In genomic region chr16:30585400-30586191, GRCh38 we compare ENCODE assay signal across 8 cellular contexts. TPM values are rescaled to one million over a fixed set of nuclear protein-coding genes. Genes with fewer than 3 reads are reported as not detected.
DNase-seq lines count a peak whose midpoint lies in the region; TF ChIP-seq lines count a peak whose summit lies in the region.

TSS of gene ZNF785 (minus strand) at chr16:30585697. CDS start at chr16:30585611, 86 bp downstream.

- intact Hi-C loops in cardiac septum (cut with DNase I), result loop anchor here (1.0 to 2.0 kb wide), 3 partner anchors 13 to 51 kb away; partner anchors contain the start of gene ZNF747

- H3K79me2 ChIP-seq in parathyroid adenoma, result peaks cover 11% of the 10 kb centered on the region

- DNase-seq in GM04503 (ENCODE audit: low read depth) (peak; percentile 98), HFF-Myc (ENCODE audit: extremely low read depth, low read depth) (peak; percentile 95), NCI-H1105 (lab: John Stamatoyannopoulos, UW) (peak; percentile 97), SW480 (ENCODE audit: low spot score) (peak; percentile 98), cardiac septum (ENCODE audit: low spot score) (peak; percentile 98), tibial nerve (ENCODE audit: low spot score in 2 of 2) (peak; percentile 94 to 98)

- H3K9me3 ChIP-seq in parathyroid adenoma (ENCODE audit: control insufficient read depth, low read length) (no peaks in the 10 kb centered on the region), tibial nerve (no peaks in the 10 kb centered on the region)

- H3K9ac ChIP-seq in parathyroid adenoma, result peak within 1 kb of the TSS; percentile 62

- peak within 1 kb of the TSS; percentile 97 for H3K4me2 ChIP-seq in parathyroid adenoma (ENCODE audit: low read length)

- H3K36me3 ChIP-seq in parathyroid adenoma (ENCODE audit: control insufficient read depth, insufficient read depth, low read length) (no peaks in the 10 kb centered on the region), tibial nerve (peaks cover 0 to 37% (median 6%) of the 10 kb centered on the region in 3 donors)

- peak; percentile 66 to 93 for TF ChIP-seq EP300 in tibial nerve (IDR thresholded peaks at IDR 0.05)

- 0 to 1% (median 1%) methylated on average over 50 of the region's 50 CpGs for WGBS in adipose tissue, 3 donors
- 0% methylated on average over 27 to 35 of the region's 50 CpGs for WGBS in tibial nerve, 2 donors

- H3K4me1 ChIP-seq in parathyroid adenoma (peaks cover 2% of the 10 kb centered on the region), tibial nerve (peaks cover 0 to 30% (median 11%) of the 10 kb centered on the region in 4 donors)

- no peaks in the 10 kb centered on the region for H3K27me3 ChIP-seq in parathyroid adenoma (ENCODE audit: control insufficient read depth, insufficient read depth, low read length)
- no peaks in the 10 kb centered on the region for H3K27me3 ChIP-seq in tibial nerve

- H3K4me3 ChIP-seq in HFF-Myc (replicated peaks; ENCODE audit: low read depth, low read length), result peak within 1 kb of the TSS; percentile 46
- H3K4me3 ChIP-seq in parathyroid adenoma (ENCODE audit: low read depth, low read length), result peak within 1 kb of the TSS; percentile 91
- peak within 1 kb of the TSS; percentile 71 to 84 (median 77) for H3K4me3 ChIP-seq in tibial nerve

- H2AFZ ChIP-seq in parathyroid adenoma, result peak within 1 kb of the TSS; percentile 89

- TF ChIP-seq CTCF in HFF-Myc (IDR thresholded peaks at IDR 0.05; ENCODE audit: low read depth, low read length, missing control alignments) (no peak), parathyroid adenoma (IDR thresholded peaks at IDR 0.05) (peak; percentile 43), tibial nerve (IDR thresholded peaks at IDR 0.05) (peak; percentile 11 to 70 (median 38))

- H3K27ac ChIP-seq in adipose tissue (ENCODE audit: low read depth, low read length) (peak within 1 kb of the TSS; percentile 44), parathyroid adenoma (peak within 1 kb of the TSS; percentile 86), tibial nerve (peak within 1 kb of the TSS; percentile 74 to 94 (median 92))

- peak in 1 of 2 donors; percentile 16 for TF ChIP-seq POLR2A in tibial nerve (IDR thresholded peaks at IDR 0.05)

RNA-seq across cellular contexts. Expression of gene ZNF785, which starts in this region (rescaled TPM):
- 1 to 10 TPM; 3.8 to 5.7 (median 4.4) TPM for polyA plus RNA-seq in adipose tissue
- total RNA-seq in cardiac septum (6.7 TPM), tibial nerve (10 to 100 TPM; 12.0 to 17.1 (median 14.9) TPM)

Comparison
In these comparisons a context has a peak if more than half of its experiments do, and no peak if none do; other contexts are left out.
1. Peak in every context shown above with its lines: DNase-seq, H3K4me3 ChIP-seq and H3K27ac ChIP-seq.